Comparison of ENCODE assay signal across 15 cellular contexts in the genomic region with DNA sequence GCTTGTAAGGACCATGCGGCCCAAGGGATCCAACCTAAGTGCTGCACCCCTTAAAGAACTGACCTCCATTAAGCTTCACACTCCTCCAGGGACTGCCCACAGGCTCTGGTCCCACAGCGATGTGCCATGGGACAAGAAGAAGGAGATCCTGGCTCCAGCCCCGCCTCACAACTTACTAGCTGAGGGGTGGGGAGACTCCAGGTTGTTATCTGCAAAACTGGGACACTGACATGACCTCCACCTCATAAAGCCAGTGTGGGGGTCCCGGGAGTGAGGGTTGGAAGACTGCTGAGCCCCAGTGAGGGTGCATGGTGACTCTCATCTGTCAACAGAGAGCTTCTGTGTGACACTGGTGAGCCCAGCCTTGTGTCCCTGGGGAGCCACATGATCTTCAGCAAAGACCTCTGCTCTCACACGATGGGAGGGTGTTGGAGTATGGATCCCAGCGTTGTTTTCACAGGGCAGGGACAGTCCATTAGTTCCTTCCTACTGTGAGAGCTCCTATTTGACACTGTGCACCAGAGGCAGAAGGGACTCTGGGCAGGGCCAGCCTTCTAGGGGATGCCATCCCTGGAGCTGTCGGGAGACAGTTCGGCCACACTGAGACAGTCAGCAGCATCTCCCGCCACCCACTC. TPM values are rescaled to one million over a fixed set of nuclear protein-coding genes. Genes with fewer than 3 reads are reported as not detected.
DNase-seq lines count a peak whose midpoint lies in the region; ATAC-seq and TF ChIP-seq lines count a peak whose summit lies in the region.
"Had no signal": no experiment of that assay in that cellular context is flagged by ENCODE, and none has a peak within 500 bp of the region (broad histone marks: within the 10 kb centered on the region; RNA-seq: fewer than 3 reads in every experiment).

No MANE protein-coding gene starts in this region.

- in situ Hi-C loops in Panc1 (cut with HindIII; ENCODE audit: low pct_unique_long_range_greater_than_20kb, low sequenced_read_pairs), result no loop called here

- TF ChIP-seq CTCF in Panc1 (IDR thresholded peaks at IDR 0.05) (no peak), neural crest cell (conservative IDR thresholded peaks at IDR 0.05) (no peak)

- CTCF ChIA-PET in Panc1 (lab: Charles Lee), result no interaction called here

- H3K9me3 Mint-ChIP-seq in neural crest cell (no peaks in the 10 kb centered on the region), immature natural killer cell (no peaks in the 10 kb centered on the region)
- H3K9me3 Mint-ChIP-seq: HFFc6 had no signal

- H3K4me1 Mint-ChIP-seq in neural crest cell (no peaks in the 10 kb centered on the region), immature natural killer cell (peaks cover 31 to 46% of the 10 kb centered on the region in 2 donors)
- H3K4me1 Mint-ChIP-seq: B cell had no signal

- no peaks in the 10 kb centered on the region for H4K20me1 ChIP-seq in BLaER1 treated with 17β-estradiol and CSF1 and Interleukin-3, amounts not matched to agents 10 nM and 100 nM

- intact Hi-C loops in Panc1 (cut with micrococcal nuclease; ENCODE audit: unreplicated experiment), result no loop called here

- DNase-seq in Panc1 (ENCODE audit: low read depth, low spot score) (no peak), neural crest cell (ENCODE audit: low read depth, low spot score) (no peak), ureter (ENCODE audit: low spot score) (peak; percentile 26), immature natural killer cell (no peak), GM19240 (ENCODE audit: insufficient read length, low spot score) (no peak)
- DNase-seq: CD8-positive, alpha-beta T cell; COR-L47; DND-41; GDM1; HCEC 1CT; HFFc6 had no signal

- ATAC-seq in Panc1 (peak; percentile 60), HG02885 (IDR thresholded peaks at IDR 0.05; ENCODE audit: poor library complexity, unreplicated experiment) (no peak)
- ATAC-seq: CD8-positive, alpha-beta T cell had no signal

- no peak overlapping the region for H3K9ac ChIP-seq in BLaER1 treated with 17β-estradiol and CSF1 and Interleukin-3, amounts not matched to agents 10 nM and 100 nM

- H3K27ac Mint-ChIP-seq in neural crest cell (ENCODE audit: unreplicated experiment) (peak overlapping the region; percentile 19), immature natural killer cell (peak overlapping the region in 2 of 6 donors; percentile 34 to 35)
- H3K27ac Mint-ChIP-seq: B cell; CD8-positive, alpha-beta T cell; HFFc6 had no signal

- peak overlapping the region in 7 of 11 experiments; percentile 8 to 44 (median 26); a peak in 8 of 22 replicates for H3K4me2 ChIP-seq in BLaER1 treated with 17β-estradiol and CSF1 and Interleukin-3, amounts not matched to agents 10 nM and 100 nM

- no peak overlapping the region for H3K4me3 Mint-ChIP-seq in neural crest cell
- no peak overlapping the region for H3K4me3 Mint-ChIP-seq in immature natural killer cell
- H3K4me3 Mint-ChIP-seq: B cell; CD14-positive monocyte; CD8-positive, alpha-beta T cell; HFFc6 had no signal

- peaks cover 0 to 20% (median 0%) of the 10 kb centered on the region in 11 experiments; a peak in 4 of 22 replicates for H3K36me3 ChIP-seq in BLaER1 treated with 17β-estradiol and CSF1 and Interleukin-3, amounts not matched to agents 10 nM and 100 nM
- H3K36me3 ChIP-seq in Panc1 (ENCODE audit: control insufficient read depth, insufficient read depth, low read length), result no peaks in the 10 kb centered on the region

- H3K27ac ChIP-seq in BLaER1 treated with 17β-estradiol and CSF1 and Interleukin-3, amounts not matched to agents 10 nM and 100 nM, result no peak overlapping the region
- no peak overlapping the region for H3K27ac ChIP-seq in Panc1 (ENCODE audit: low read length)

- H3K36me3 Mint-ChIP-seq in neural crest cell (ENCODE audit: low read depth), result peaks cover 4% of the 10 kb centered on the region
- peaks cover 10 to 15% (median 12%) of the 10 kb centered on the region in 3 donors for H3K36me3 Mint-ChIP-seq in immature natural killer cell

- BruUV-seq in Panc1 (replicated peaks; lab: Mats Ljungman, UMichigan), result no TSS peak

- no peaks in the 10 kb centered on the region for H3K27me3 ChIP-seq in BLaER1 treated with 17β-estradiol and CSF1 and Interleukin-3, amounts not matched to agents 10 nM and 100 nM
- no peaks in the 10 kb centered on the region for H3K27me3 ChIP-seq in Panc1 (ENCODE audit: control insufficient read depth, insufficient read depth, low read length)

- H3K9me3 ChIP-seq in BLaER1 treated with 17β-estradiol and CSF1 and Interleukin-3, amounts not matched to agents 10 nM and 100 nM (replicated peaks in 1 of 11), result peaks cover 7 to 13% (median 9%) of the 10 kb centered on the region in 11 experiments; a peak in 17 of 22 replicates
- H3K9me3 ChIP-seq in Panc1 (ENCODE audit: control insufficient read depth, insufficient read depth, low read depth, low read length), result no peaks in the 10 kb centered on the region

- no peak overlapping the region for H3K4me3 ChIP-seq in BLaER1 treated with 17β-estradiol and CSF1 and Interleukin-3, amounts not matched to agents 10 nM and 100 nM
- no peak overlapping the region for H3K4me3 ChIP-seq in Panc1 (ENCODE audit: low read depth in 2 of 2, low read length in 2 of 2)

- H3K27me3 Mint-ChIP-seq in neural crest cell (ENCODE audit: low read depth), result no peaks in the 10 kb centered on the region
- peaks cover 2 to 7% (median 3%) of the 10 kb centered on the region in 3 donors for H3K27me3 Mint-ChIP-seq in immature natural killer cell (ENCODE audit: low read depth in 3 of 3)
- H3K27me3 Mint-ChIP-seq: B cell had no signal

- H3K4me1 ChIP-seq in BLaER1 treated with 17β-estradiol and CSF1 and Interleukin-3, amounts not matched to agents 10 nM and 100 nM, result peaks cover 0 to 28% (median 18%) of the 10 kb centered on the region in 10 experiments; a peak in 15 of 20 replicates
- H3K4me1 ChIP-seq in Panc1 (ENCODE audit: control insufficient read depth, insufficient read depth, low read length), result no peaks in the 10 kb centered on the region

- POLR2A ChIA-PET in Panc1 (lab: Charles Lee), result interaction anchor here (0.5 kb wide), 1 partner anchor 11 kb away, joined by 3 read pairs; no protein-coding TSS in a partner anchor

RNA-seq across cellular contexts. Expression of a gene that starts 26.7 kb away (rescaled TPM):
- total RNA-seq in Panc1 (2021; ENCODE audit: unreplicated experiment), result 16.1 TPM
- 12.2 TPM for polyA plus RNA-seq in Panc1 (2012; ENCODE audit: insufficient read length)
- total RNA-seq in neural crest cell, result 24.9 and 26.3 TPM in 2 replicates
- 14.1 TPM for total RNA-seq in ureter
- polyA plus RNA-seq in immature natural killer cell, result 10 to 100 TPM; 14.4 to 24.0 (median 14.6) TPM

RNA-seq across cellular contexts. Expression of a gene that starts 26.8 kb away (rescaled TPM):
- 16.5 TPM for total RNA-seq in Panc1 (2021; ENCODE audit: unreplicated experiment)
- 10.1 TPM for polyA plus RNA-seq in Panc1 (2012; ENCODE audit: insufficient read length)
- 27.3 and 28.2 TPM in 2 replicates for total RNA-seq in neural crest cell
- total RNA-seq in ureter, result 19.3 TPM
- 10 to 100 TPM in 2 of 3 donors, 1 to 10 TPM in 1; 2.3 to 20.3 (median 13.1) TPM for polyA plus RNA-seq in immature natural killer cell
